Comparison of ENCODE assay signal across 8 cellular contexts in the genomic region with DNA sequence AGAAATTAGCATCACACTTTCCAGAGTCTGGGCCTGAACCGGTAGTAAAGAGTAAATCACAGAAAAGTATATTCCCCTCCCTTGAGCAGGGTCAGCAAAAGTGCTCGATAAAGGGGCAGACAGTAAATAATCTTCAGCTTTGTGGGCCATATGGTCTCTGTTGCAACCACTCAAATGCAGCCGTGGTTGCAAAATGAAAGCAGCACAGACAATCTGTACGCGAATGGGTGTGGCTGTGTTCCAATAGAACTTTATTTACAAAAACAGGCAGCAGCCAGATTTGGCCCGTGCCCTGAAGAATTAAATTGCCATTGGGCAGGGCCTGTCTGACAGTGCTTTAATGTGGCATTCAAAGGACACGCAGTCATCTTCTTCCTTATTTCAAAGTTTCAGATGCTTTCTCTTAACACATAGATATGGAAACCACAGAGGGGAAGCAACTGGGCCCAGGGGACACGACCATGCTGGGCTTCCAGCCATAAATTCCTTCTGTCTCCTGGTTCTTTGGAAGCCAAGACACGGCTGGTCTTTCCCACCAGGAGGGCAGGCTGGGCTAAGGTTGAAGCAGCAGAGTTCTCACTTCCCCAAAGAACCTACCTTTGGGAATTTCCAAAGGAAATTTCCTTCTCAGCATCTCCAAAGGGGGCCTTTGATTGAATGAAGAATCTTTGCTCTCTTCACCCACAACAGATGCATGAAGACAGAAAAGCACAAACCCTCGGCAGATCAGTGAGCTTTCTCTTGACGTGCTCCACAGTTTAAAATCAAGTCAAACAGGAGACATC.
A peak's percentile ranks its signal among the peaks of the same experiment; 100 is the strongest.
DNase-seq lines count a peak whose midpoint lies in the region; FAIRE-seq and TF ChIP-seq lines count a peak whose summit lies in the region.
"Had no signal": no experiment of that assay in that cellular context is flagged by ENCODE, and none has a peak within 500 bp of the region (broad histone marks: within the 10 kb centered on the region; RNA-seq: fewer than 3 reads in every experiment).

No MANE protein-coding gene starts in this region.

- H4K20me1 ChIP-seq in keratinocyte (ENCODE audit: control insufficient read depth, extremely low read depth, insufficient read depth, low read length): no peaks in the 10 kb centered on the region

- FAIRE-seq in keratinocyte (lab: Jason Lieb, UNC) (no peak), urothelium cell line (lab: Jason Lieb, UNC) (no peak)

- no peaks in the 10 kb centered on the region for H3K9me3 Mint-ChIP-seq in activated T-helper 1 cell treated with anti-CD3 and anti-CD28 coated beads, Interleukin-12 subunit alpha, Interleukin-12 subunit beta, Interleukin-2, Interleukin-4 antibody, amounts not matched to agents 30 ng/mL and 10 ng/mL and 1 ng/mL, durations not matched to agents 14 hours and 24 hours and 36 hours

- H3K79me2 ChIP-seq in keratinocyte (ENCODE audit: control insufficient read depth, insufficient read depth, low read length): no peaks in the 10 kb centered on the region

- dilution Hi-C loops in keratinocyte (cut with MboI; ENCODE audit: extremely low pct_ligation_motif_present, low sequenced_read_pairs): no loop called here

- H3K4me1 Mint-ChIP-seq in activated T-helper 1 cell treated with anti-CD3 and anti-CD28 coated beads, Interleukin-12 subunit alpha, Interleukin-12 subunit beta, Interleukin-2, Interleukin-4 antibody, amounts not matched to agents 30 ng/mL and 10 ng/mL and 1 ng/mL, durations not matched to agents 14 hours and 24 hours and 36 hours (ENCODE audit: low read depth): peaks cover 32% of the 10 kb centered on the region

- H3K36me3 ChIP-seq in MG63 (no peaks in the 10 kb centered on the region), keratinocyte (ENCODE audit: control insufficient read depth in 2 of 2, extremely low read depth in 1 of 2, insufficient read depth in 2 of 2, low read length in 2 of 2) (no peaks in the 10 kb centered on the region)

- H3K4me3 Mint-ChIP-seq in activated T-helper 1 cell treated with anti-CD3 and anti-CD28 coated beads, Interleukin-12 subunit alpha, Interleukin-12 subunit beta, Interleukin-2, Interleukin-4 antibody, amounts not matched to agents 30 ng/mL and 10 ng/mL and 1 ng/mL, durations not matched to agents 14 hours and 24 hours and 36 hours: peak overlapping the region; percentile 38

- intact Hi-C loops in activated T-helper 1 cell treated with anti-CD3 and anti-CD28 coated beads, Interleukin-12 subunit alpha, Interleukin-12 subunit beta, Interleukin-2, Interleukin-4 antibody, amounts not matched to agents 30 ng/mL and 10 ng/mL and 1 ng/mL, durations not matched to agents 14 hours and 24 hours and 36 hours (cut with micrococcal nuclease): loop anchor here (5.0 to 10.0 kb wide), 2 partner anchors 480 to 562 kb away; no protein-coding TSS in a partner anchor

- H3K9ac ChIP-seq in keratinocyte (ENCODE audit: control insufficient read depth, extremely low read depth, insufficient read depth, low read length): no peak overlapping the region

- H3K9me1 ChIP-seq in keratinocyte (ENCODE audit: control insufficient read depth, extremely low read depth, insufficient read depth, low read length): no peaks in the 10 kb centered on the region

- H3K9me3 ChIP-seq in MG63 (no peaks in the 10 kb centered on the region), keratinocyte (ENCODE audit: control insufficient read depth, low read depth, low read length) (no peaks in the 10 kb centered on the region)

- no peak overlapping the region for H3K27ac ChIP-seq in keratinocyte (ENCODE audit: control insufficient read depth, insufficient read depth, low read length)

- DNase-seq in GM04504 (ENCODE audit: low read depth): peak; percentile 74
- peak; percentile 40 for DNase-seq in MG63
- DNase-seq in activated T-helper 1 cell treated with anti-CD3 and anti-CD28 coated beads, Interleukin-12 subunit alpha, Interleukin-12 subunit beta, Interleukin-2, Interleukin-4 antibody, amounts not matched to agents 30 ng/mL and 10 ng/mL and 1 ng/mL, durations not matched to agents 14 hours and 24 hours and 36 hours (ENCODE audit: low spot score): no peak
- no peak for DNase-seq in keratinocyte (ENCODE audit: low read depth, low spot score)
- DNase-seq in urothelium cell line (ENCODE audit: low spot score): peak; percentile 54
- no peak for DNase-seq in activated T-cell treated with anti-CD3 and anti-CD28 coated beads, Interleukin-2, amount 50 U/mL, for 48 hours
- no peak for DNase-seq in activated naive CD4-positive, alpha-beta T cell treated with Interleukin-2 at 50 U/mL for 16 hours

- H3K27ac Mint-ChIP-seq in activated T-helper 1 cell treated with anti-CD3 and anti-CD28 coated beads, Interleukin-12 subunit alpha, Interleukin-12 subunit beta, Interleukin-2, Interleukin-4 antibody, amounts not matched to agents 30 ng/mL and 10 ng/mL and 1 ng/mL, durations not matched to agents 14 hours and 24 hours and 36 hours: no peak overlapping the region

- no peaks in the 10 kb centered on the region for H3K36me3 Mint-ChIP-seq in activated T-helper 1 cell treated with anti-CD3 and anti-CD28 coated beads, Interleukin-12 subunit alpha, Interleukin-12 subunit beta, Interleukin-2, Interleukin-4 antibody, amounts not matched to agents 30 ng/mL and 10 ng/mL and 1 ng/mL, durations not matched to agents 14 hours and 24 hours and 36 hours (ENCODE audit: low read depth)

- peak overlapping the region; percentile 22 for H3K4me2 ChIP-seq in keratinocyte (ENCODE audit: control insufficient read depth, extremely low read depth, insufficient read depth, low read depth, low read length)

- no peaks in the 10 kb centered on the region for H3K27me3 ChIP-seq in MG63
- peaks cover 12% of the 10 kb centered on the region for H3K27me3 ChIP-seq in keratinocyte (ENCODE audit: control insufficient read depth, extremely low read depth, insufficient read depth, low read length)

- no peak for TF ChIP-seq CTCF in keratinocyte (optimal IDR thresholded peaks at IDR 0.05 in 1 of 3, IDR thresholded peaks at IDR 0.05 in 1 of 3, conservative IDR thresholded peaks at IDR 0.05 in 1 of 3; ENCODE audit: extremely low read depth in 1 of 3, insufficient read depth in 2 of 3, low read length in 3 of 3)

- H3K4me3 ChIP-seq in MG63 (0 out of 2 replicates have a peak overlapping the region, but pooled peaks have one; percentile 7), keratinocyte (ENCODE audit: control insufficient read depth in 2 of 3, extremely low read depth in 1 of 3, insufficient read depth in 2 of 3, low read depth in 1 of 3, low read length in 3 of 3) (no peak overlapping the region)
- H3K4me3 ChIP-seq: skin epidermis had no signal

- peaks cover 7% of the 10 kb centered on the region for H3K27me3 Mint-ChIP-seq in activated T-helper 1 cell treated with anti-CD3 and anti-CD28 coated beads, Interleukin-12 subunit alpha, Interleukin-12 subunit beta, Interleukin-2, Interleukin-4 antibody, amounts not matched to agents 30 ng/mL and 10 ng/mL and 1 ng/mL, durations not matched to agents 14 hours and 24 hours and 36 hours (ENCODE audit: insufficient read depth)

- no peak overlapping the region for H2AFZ ChIP-seq in keratinocyte (ENCODE audit: control insufficient read depth, low read length)

- H3K4me1 ChIP-seq in keratinocyte (ENCODE audit: control insufficient read depth, extremely low read depth, insufficient read depth, low read length): peaks cover 8% of the 10 kb centered on the region

Comparison
In these comparisons a context has a peak if more than half of its experiments do, and no peak if none do; other contexts are left out.
1. DNase-seq: peak in GM04504 (single experiment), MG63 (single experiment) and urothelium cell line (single experiment); none in activated T-helper 1 cell treated with anti-CD3 and anti-CD28 coated beads, Interleukin-12 subunit alpha, Interleukin-12 subunit beta, Interleukin-2, Interleukin-4 antibody, amounts not matched to agents 30 ng/mL and 10 ng/mL and 1 ng/mL, durations not matched to agents 14 hours and 24 hours and 36 hours (single experiment), keratinocyte (single experiment), activated T-cell treated with anti-CD3 and anti-CD28 coated beads, Interleukin-2, amount 50 U/mL, for 48 hours (0 of 2) and activated naive CD4-positive, alpha-beta T cell treated with Interleukin-2 at 50 U/mL for 16 hours (single experiment).